24 cellular contexts compared by ENCODE assay signal in genomic region chr3:14943042-14943441, GRCh38. TPM values are rescaled to one million over a fixed set of nuclear protein-coding genes. Genes with fewer than 3 reads are reported as not detected.
DNase-seq lines count a peak whose midpoint lies in the region; ATAC-seq, FAIRE-seq and TF ChIP-seq lines count a peak whose summit lies in the region.
"Had no signal": no experiment of that assay in that cellular context is flagged by ENCODE, and none has a peak within 500 bp of the region (broad histone marks: within the 10 kb centered on the region; RNA-seq: fewer than 3 reads in every experiment).

No MANE protein-coding gene starts in this region.

- H3K4me1 Mint-ChIP-seq in activated B cell treated with CpG ODN at 0.5 μM for 24 hours (peaks cover 25% of the 10 kb centered on the region), nephron (peaks cover 26% of the 10 kb centered on the region), HFFc6 (ENCODE audit: low read depth) (peaks cover 22% of the 10 kb centered on the region)

- no peaks in the 10 kb centered on the region for H3K27me3 Mint-ChIP-seq in activated B cell treated with CpG ODN at 0.5 μM for 24 hours
- no peaks in the 10 kb centered on the region for H3K27me3 Mint-ChIP-seq in nephron (ENCODE audit: low read depth)
- peaks cover 3% of the 10 kb centered on the region for H3K27me3 Mint-ChIP-seq in HFFc6 (ENCODE audit: insufficient read depth)
- H3K27me3 Mint-ChIP-seq: activated CD4-positive, alpha-beta T cell treated with anti-CD3 and anti-CD28 coated beads for 36 hours; activated CD8-positive, alpha-beta memory T cell treated with anti-CD3 and anti-CD28 coated beads, Interleukin-2, amount 10 ng/mL, durations not matched to agents 7 days and 5 days had no signal

- peak; percentile 74 for FAIRE-seq in GM18507 (lab: Jason Lieb, UNC)
- FAIRE-seq: bronchial epithelial cell, GM12892, urothelium cell line had no signal

- DNase-seq in GM18507 (ENCODE audit: extremely low spot score, insufficient read length, low read depth) (no peak), activated B cell treated with CpG ODN at 0.5 μM for 24 hours (no peak), NCI-H345 treated with DMSO at 0.1 percent for 48 hours (lab: John Stamatoyannopoulos, UW; ENCODE audit: unreplicated experiment) (no peak), middle frontal gyrus (ENCODE audit: extremely low spot score, low spot score) (no peak), HFFc6 (no peak)
- no peak for DNase-seq in activated naive CD4-positive, alpha-beta T cell treated with anti-CD3 and anti-CD28 coated beads, Interleukin-2, amount 50 U/mL, for 72 hours (ENCODE audit: low spot score in 2 of 2)
- DNase-seq: ACHN; activated CD4-positive, alpha-beta T cell treated with anti-CD3 and anti-CD28 coated beads for 36 hours; activated CD8-positive, alpha-beta memory T cell treated with anti-CD3 and anti-CD28 coated beads, Interleukin-2, amount 10 ng/mL, durations not matched to agents 7 days and 5 days; C1 segment of cervical spinal cord; GF-D8; hypothalamus; islet precursor cell; mesendoderm; natural killer cell; NCI-H1105 treated with DMSO at 0.1 percent for 48 hours; NCI-H526 treated with DMSO at 0.1 percent for 48 hours; stimulated activated CD4-positive, alpha-beta T cell treated with anti-CD3 and anti-CD28 coated beads, Interleukin-4, amount 100 ng/mL, for 1 hour had no signal

- H3K27ac Mint-ChIP-seq in activated B cell treated with CpG ODN at 0.5 μM for 24 hours: peak overlapping the region; percentile 12
- peak overlapping the region; percentile 95 to 96 (median 96) for H3K27ac Mint-ChIP-seq in nephron
- no peak overlapping the region for H3K27ac Mint-ChIP-seq in activated naive CD4-positive, alpha-beta T cell treated with anti-CD3 and anti-CD28 coated beads, Interleukin-2, amount 50 U/mL, for 72 hours
- no peak overlapping the region for H3K27ac Mint-ChIP-seq in HFFc6
- H3K27ac Mint-ChIP-seq: activated CD4-positive, alpha-beta T cell treated with anti-CD3 and anti-CD28 coated beads for 36 hours; activated CD8-positive, alpha-beta memory T cell treated with anti-CD3 and anti-CD28 coated beads, Interleukin-2, amount 10 ng/mL, durations not matched to agents 7 days and 5 days; activated T-helper 2 cell treated with anti-CD3 and anti-CD28 coated beads, Interferon-gamma antibody, Interleukin-2, Interleukin-4, amounts not matched to agents 10 μg/mL and 5 μg/mL and 100 μg/mL, durations not matched to agents 14 hours and 24 hours and 36 hours had no signal

- H3K9me3 Mint-ChIP-seq in activated B cell treated with CpG ODN at 0.5 μM for 24 hours: no peaks in the 10 kb centered on the region
- no peaks in the 10 kb centered on the region for H3K9me3 Mint-ChIP-seq in nephron
- no peaks in the 10 kb centered on the region for H3K9me3 Mint-ChIP-seq in activated naive CD4-positive, alpha-beta T cell treated with anti-CD3 and anti-CD28 coated beads, Interleukin-2, amount 50 U/mL, for 72 hours
- H3K9me3 Mint-ChIP-seq in HFFc6: no peaks in the 10 kb centered on the region
- H3K9me3 Mint-ChIP-seq: activated T-helper 2 cell treated with anti-CD3 and anti-CD28 coated beads, Interferon-gamma antibody, Interleukin-2, Interleukin-4, amounts not matched to agents 10 μg/mL and 5 μg/mL and 100 μg/mL, durations not matched to agents 14 hours and 24 hours and 36 hours; natural killer cell had no signal

- intact Hi-C loops in activated B cell treated with CpG ODN at 0.5 μM for 24 hours (cut with micrococcal nuclease): loop anchor here (10.0 kb wide), 1 partner anchor 922 kb away; no protein-coding TSS in a partner anchor

- TF ChIP-seq CTCF in activated B cell treated with CpG ODN at 0.5 μM for 24 hours (IDR thresholded peaks at IDR 0.05) (no peak), nephron (IDR thresholded peaks at IDR 0.05; ENCODE audit: unreplicated experiment in 3 of 3) (no peak), HFFc6 (IDR thresholded peaks at IDR 0.05) (no peak)

- H3K4me3 Mint-ChIP-seq in activated B cell treated with CpG ODN at 0.5 μM for 24 hours (no peak overlapping the region), nephron (peak overlapping the region; percentile 22 to 74 (median 66)), HFFc6 (no peak overlapping the region)
- H3K4me3 Mint-ChIP-seq: activated CD4-positive, alpha-beta T cell treated with anti-CD3 and anti-CD28 coated beads for 36 hours; activated CD8-positive, alpha-beta memory T cell treated with anti-CD3 and anti-CD28 coated beads, Interleukin-2, amount 10 ng/mL, durations not matched to agents 7 days and 5 days; natural killer cell had no signal

- POLR2A ChIA-PET in activated B cell treated with CpG ODN at 0.5 μM for 24 hours (lab: Charles Lee): no interaction called here

- H3K36me3 Mint-ChIP-seq in activated B cell treated with CpG ODN at 0.5 μM for 24 hours (ENCODE audit: low read depth): peaks cover 36% of the 10 kb centered on the region
- H3K36me3 Mint-ChIP-seq in nephron (ENCODE audit: low read depth): peaks cover 20% of the 10 kb centered on the region
- H3K36me3 Mint-ChIP-seq in activated naive CD4-positive, alpha-beta T cell treated with anti-CD3 and anti-CD28 coated beads, Interleukin-2, amount 50 U/mL, for 72 hours: peaks cover 16 to 18% of the 10 kb centered on the region in 2 donors
- H3K36me3 Mint-ChIP-seq in HFFc6 (ENCODE audit: low read depth): peaks cover 11% of the 10 kb centered on the region; the same call in 1 of the 2 replicates
- H3K36me3 Mint-ChIP-seq: natural killer cell had no signal

- CTCF ChIA-PET in activated B cell treated with CpG ODN at 0.5 μM for 24 hours (lab: Charles Lee): interaction anchor here (1.1 kb wide), 1 partner anchor 22 kb away, joined by 3 read pairs; no protein-coding TSS in a partner anchor

- ATAC-seq in GM21737 (IDR thresholded peaks at IDR 0.05; ENCODE audit: unreplicated experiment) (peak; percentile 22), activated B cell treated with CpG ODN at 0.5 μM for 24 hours (ENCODE audit: low read depth) (no peak)
- no peak for ATAC-seq in activated naive CD4-positive, alpha-beta T cell treated with anti-CD3 and anti-CD28 coated beads, Interleukin-2, amount 50 U/mL, for 72 hours
- ATAC-seq: activated CD4-positive, alpha-beta T cell treated with anti-CD3 and anti-CD28 coated beads for 36 hours; activated CD8-positive, alpha-beta memory T cell treated with anti-CD3 and anti-CD28 coated beads, Interleukin-2, amount 10 ng/mL, durations not matched to agents 7 days and 5 days; natural killer cell had no signal

RNA-seq across cellular contexts. Expression of gene NR2C2, which starts 4.3 kb away (rescaled TPM):
- 55.0 and 55.4 TPM in 2 replicates for total RNA-seq in activated B cell treated with CpG ODN at 0.5 μM for 24 hours
- 10 to 100 TPM; 51.8 to 70.7 TPM for total RNA-seq in activated naive CD4-positive, alpha-beta T cell treated with anti-CD3 and anti-CD28 coated beads, Interleukin-2, amount 50 U/mL, for 72 hours
- 10 to 100 TPM; 23.7 to 35.2 (median 28.6) TPM for total RNA-seq in HFFc6 (2021; fragmentation: NEBNext Ultra II Directional; extraction: Animal tissue kit (Norgen Biotek cat#: 25700))

Comparison
In these comparisons a context has a peak if more than half of its experiments do, and no peak if none do; other contexts are left out.
1. H3K27ac Mint-ChIP-seq: peak in activated B cell treated with CpG ODN at 0.5 μM for 24 hours (single experiment) and nephron (3 of 3); none in activated naive CD4-positive, alpha-beta T cell treated with anti-CD3 and anti-CD28 coated beads, Interleukin-2, amount 50 U/mL, for 72 hours (0 of 2) and HFFc6 (single experiment).
2. H3K4me3 Mint-ChIP-seq: peak in nephron (3 of 3); none in activated B cell treated with CpG ODN at 0.5 μM for 24 hours (single experiment) and HFFc6 (single experiment).